Comparison of ENCODE assay signal across 13 cellular contexts in the genomic region with DNA sequence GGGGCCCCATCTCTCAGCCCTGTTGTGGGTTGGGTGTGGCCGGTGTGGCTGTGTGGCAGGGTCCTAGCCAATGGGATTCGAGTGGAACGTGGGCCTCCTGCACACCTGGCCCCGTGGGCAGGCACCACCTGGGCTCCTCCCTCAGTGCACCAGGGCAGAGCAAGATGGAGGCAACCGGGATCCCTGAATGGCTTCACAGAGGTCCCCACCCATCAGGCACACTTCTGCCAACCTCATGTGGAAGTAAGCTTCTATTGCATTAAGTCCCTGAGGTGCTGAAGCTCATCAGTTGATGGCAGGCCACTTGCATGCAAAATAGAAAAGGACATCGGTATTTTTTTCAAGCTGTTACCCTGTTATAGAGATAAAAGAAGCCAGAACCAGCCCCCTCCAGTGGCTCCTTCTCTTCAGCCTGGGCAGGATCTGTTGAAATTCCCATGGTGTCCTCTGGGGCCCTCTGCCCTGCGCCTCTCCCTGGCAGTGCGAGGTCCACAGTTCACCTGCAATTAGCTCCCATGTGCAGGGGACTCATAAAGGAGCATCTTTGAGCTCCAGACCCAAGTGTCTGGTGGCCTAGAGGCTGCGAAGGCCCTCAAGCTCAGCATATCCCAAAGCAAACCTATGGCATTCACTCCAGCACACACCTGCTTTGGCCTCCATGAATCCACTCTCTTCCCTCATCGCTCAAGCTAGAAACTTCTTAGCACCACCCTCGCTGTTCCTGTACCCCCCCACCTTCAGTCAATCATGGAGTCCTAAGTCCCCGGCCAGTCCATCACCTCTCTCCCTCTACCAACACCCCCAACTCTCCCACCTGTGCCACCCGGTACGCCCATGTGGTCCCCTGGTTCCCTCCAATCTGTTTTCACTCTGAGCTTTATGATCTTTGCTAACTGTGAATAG. TPM values are rescaled to one million over a fixed set of nuclear protein-coding genes. Genes with fewer than 3 reads are reported as not detected.
A peak's percentile ranks its signal among the peaks of the same experiment; 100 is the strongest.
DNase-seq lines count a peak whose midpoint lies in the region; ATAC-seq and TF ChIP-seq lines count a peak whose summit lies in the region.
"Had no signal": no experiment of that assay in that cellular context is flagged by ENCODE, and none has a peak within 500 bp of the region (broad histone marks: within the 10 kb centered on the region; RNA-seq: fewer than 3 reads in every experiment).

No MANE protein-coding gene starts in this region.

- H3K27me3 Mint-ChIP-seq in T-helper 17 cell: peaks cover 41% of the 10 kb centered on the region

- H3K36me3 ChIP-seq in A673 (ENCODE audit: insufficient read depth, low read length, poor library complexity, severe bottlenecking) (no peaks in the 10 kb centered on the region), H7 (replicated peaks; ENCODE audit: control insufficient read depth, insufficient read depth, low read length) (no peaks in the 10 kb centered on the region), adrenal gland (replicated peaks in 1 of 2) (no peaks in the 10 kb centered on the region)

- H3K4me1 Mint-ChIP-seq in T-helper 17 cell: peaks cover 10% of the 10 kb centered on the region

- DNase-seq in A673 (ENCODE audit: low spot score) (peak; percentile 29), H7 (peak; percentile 85), T-helper 17 cell (no peak), hepatic stellate cell (ENCODE audit: low spot score) (peak; percentile 36), adrenal gland (no peak), NCI-H345 (lab: John Stamatoyannopoulos, UW) (no peak), C1 segment of cervical spinal cord (lab: John Stamatoyannopoulos, UW) (no peak)
- no peak for DNase-seq in activated T-cell treated with anti-CD3 and anti-CD28 coated beads, Interleukin-2, amount 50 U/mL, for 1 hour
- DNase-seq: CD8-positive, alpha-beta T cell; NCI-H1417; PC-9 had no signal

- intact Hi-C loops in A673 (cut with micrococcal nuclease; ENCODE audit: unreplicated experiment) (no loop called here), adrenal gland (cut with DNase I) (loop anchor here (5.0 to 10.0 kb wide), 2 partner anchors 289 to 291 kb away; partner anchors contain the start of gene ERRFI1 (in 2 of the 2))

- H3K27ac Mint-ChIP-seq in T-helper 17 cell: peak overlapping the region; percentile 14
- H3K27ac Mint-ChIP-seq: CD8-positive, alpha-beta T cell had no signal

- no peak for ATAC-seq in T-helper 17 cell
- ATAC-seq: CD8-positive, alpha-beta T cell had no signal

- 80 to 92% (median 89%) methylated on average over 12 to 14 of the region's 14 CpGs for WGBS in adrenal gland, 4 donors

- H3K4me1 ChIP-seq in A673 (ENCODE audit: insufficient read depth, low read length, poor library complexity, severe bottlenecking) (peaks cover 6% of the 10 kb centered on the region), adrenal gland (replicated peaks in 1 of 2) (peaks cover 3 to 15% of the 10 kb centered on the region in 2 donors)

- TF ChIP-seq CTCF in A673 (conservative IDR thresholded peaks at IDR 0.05; ENCODE audit: low read depth, low read length) (0 out of 2 replicates have a peak, but pooled peaks have one; percentile 20), adrenal gland (IDR thresholded peaks at IDR 0.05) (no peak)

- no TSS peak for BruUV-seq in A673 (replicated peaks; lab: Mats Ljungman, UMichigan)

- H3K27me3 ChIP-seq in A673 (replicated peaks; ENCODE audit: insufficient read depth, low read depth, low read length, poor library complexity): no peaks in the 10 kb centered on the region
- peaks cover 13% of the 10 kb centered on the region for H3K27me3 ChIP-seq in H7 (ENCODE audit: control insufficient read depth, insufficient read depth, low read length)
- H3K27me3 ChIP-seq in adrenal gland: no peaks in the 10 kb centered on the region

- no peaks in the 10 kb centered on the region for H3K36me3 Mint-ChIP-seq in T-helper 17 cell (ENCODE audit: low read depth)
- H3K36me3 Mint-ChIP-seq: CD8-positive, alpha-beta T cell had no signal

- H3K27ac ChIP-seq in A673 (ENCODE audit: low read depth, low read length, poor library complexity, severe bottlenecking) (no peak overlapping the region), adrenal gland (no peak overlapping the region)
- H3K27ac ChIP-seq: HL-60, PC-9 had no signal

- TF ChIP-seq POLR2A in adrenal gland (IDR thresholded peaks at IDR 0.05): no peak

- POLR2A ChIA-PET in A673 (lab: Charles Lee; ENCODE audit: low non-redundant PET): interaction anchor here (0.6 kb wide), 1 partner anchor 308 kb away, joined by 3 read pairs; no protein-coding TSS in a partner anchor

- CTCF ChIA-PET in A673 (lab: Charles Lee): interaction anchor here (0.6 to 2.8 kb wide), 6 partner anchors 33 to 341 kb away, joined by 3 to 50 read pairs (median 8); no protein-coding TSS in a partner anchor

- H3K9me3 ChIP-seq in A673 (ENCODE audit: low read depth, low read length, poor library complexity, severe bottlenecking) (no peaks in the 10 kb centered on the region), T-helper 17 cell (ENCODE audit: control insufficient read depth, low read length, poor library complexity, severe bottlenecking) (no peaks in the 10 kb centered on the region), adrenal gland (replicated peaks in 1 of 3) (no peaks in the 10 kb centered on the region)

- no peak overlapping the region for H3K4me3 ChIP-seq in A673 (ENCODE audit: low read depth, low read length, poor library complexity, severe bottlenecking)
- no peak overlapping the region for H3K4me3 ChIP-seq in H7 (ENCODE audit: insufficient read depth, low read depth, low read length)
- no peak overlapping the region for H3K4me3 ChIP-seq in adrenal gland
- H3K4me3 ChIP-seq: lung, PC-9 had no signal

- H3K4me3 Mint-ChIP-seq in T-helper 17 cell: peak overlapping the region; percentile 31
- H3K4me3 Mint-ChIP-seq: CD8-positive, alpha-beta T cell had no signal

RNA-seq across cellular contexts. Expression of gene SLC45A1, which starts 2.1 kb away (rescaled TPM):
- total RNA-seq in A673 (2021) (0.52 and 0.82 TPM in 2 replicates), T-helper 17 cell (under 1 TPM; 0.65 to 0.70 TPM), adrenal gland (1 to 10 TPM; 1.5 to 7.0 (median 2.5) TPM)
- total RNA-seq in H7 (2014; rRNA removed; shearing (Covaris generic)): 0.90 and 1.0 TPM in 2 replicates
- 1 to 10 TPM; 1.2 to 6.7 (median 5.1) TPM for polyA plus RNA-seq in adrenal gland

Comparison
In these comparisons a context has a peak if more than half of its experiments do, and no peak if none do; other contexts are left out.
1. DNase-seq: peak in A673 (single experiment), H7 (single experiment) and hepatic stellate cell (single experiment); none in T-helper 17 cell (0 of 3), adrenal gland (0 of 7), NCI-H345 (single experiment), activated T-cell treated with anti-CD3 and anti-CD28 coated beads, Interleukin-2, amount 50 U/mL, for 1 hour (single experiment) and C1 segment of cervical spinal cord (0 of 14).